ENCODE assay signal across 8 cellular contexts in the genomic region with DNA sequence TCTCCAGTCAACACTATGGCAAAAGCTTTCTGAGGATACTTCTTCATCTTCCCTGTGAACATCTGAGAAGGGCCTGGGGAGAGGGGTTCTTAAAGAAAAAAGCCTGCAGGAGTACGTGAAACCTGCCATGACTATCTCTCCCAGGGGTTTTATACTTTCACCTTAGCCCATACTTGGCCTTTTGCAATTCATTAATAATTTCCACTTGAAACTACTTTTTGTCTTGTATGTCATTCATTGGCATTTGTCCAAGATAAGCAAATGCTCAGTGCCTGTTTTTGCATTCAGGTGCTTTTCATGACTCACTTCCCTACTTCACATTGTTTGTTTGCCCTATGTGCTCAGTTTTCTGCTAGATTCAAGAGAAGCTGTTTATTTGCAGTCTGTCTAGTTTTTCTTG.
A peak's percentile ranks its signal among the peaks of the same experiment; 100 is the strongest.
DNase-seq lines count a peak whose midpoint lies in the region; ATAC-seq, FAIRE-seq and TF ChIP-seq lines count a peak whose summit lies in the region.

No MANE protein-coding gene starts in this region.

- peak; percentile 81 for ATAC-seq in GM18867 (IDR thresholded peaks at IDR 0.05; ENCODE audit: unreplicated experiment)
- peak; percentile 88 for ATAC-seq in HG02678 (IDR thresholded peaks at IDR 0.05; ENCODE audit: unreplicated experiment)
- peak; percentile 59 for ATAC-seq in stimulated activated naive CD8-positive, alpha-beta T cell treated with anti-CD3 and anti-CD28 coated beads, Interleukin-15, Interleukin-2, amounts not matched to agents 100 U/mL and 50 U/mL, for 24 hours

- no peak for FAIRE-seq in bronchial epithelial cell (lab: Jason Lieb, UNC)

- TF ChIP-seq CTCF in bronchial epithelial cell (IDR thresholded peaks at IDR 0.05; ENCODE audit: insufficient read depth, low read length, severe bottlenecking) = no peak
- no peak for TF ChIP-seq CTCF in progenitor cell of endocrine pancreas (IDR thresholded peaks at IDR 0.05; ENCODE audit: unreplicated experiment)

- no peak overlapping the region for H3K4me3 Mint-ChIP-seq in progenitor cell of endocrine pancreas (ENCODE audit: low read depth)

- peaks cover 6% of the 10 kb centered on the region for H3K4me1 Mint-ChIP-seq in progenitor cell of endocrine pancreas (ENCODE audit: low read depth)

- H3K36me3 ChIP-seq in bronchial epithelial cell (ENCODE audit: control insufficient read depth, insufficient read depth, low read length) = no peaks in the 10 kb centered on the region

- H3K36me3 Mint-ChIP-seq in progenitor cell of endocrine pancreas (ENCODE audit: insufficient read depth) = peaks cover 9% of the 10 kb centered on the region

- H3K4me3 ChIP-seq in bronchial epithelial cell (ENCODE audit: low read depth, low read length) = no peak overlapping the region

- no peaks in the 10 kb centered on the region for H3K27me3 Mint-ChIP-seq in progenitor cell of endocrine pancreas

- DNase-seq in NCI-H1436 (lab: John Stamatoyannopoulos, UW) = peak; percentile 88
- DNase-seq in bronchial epithelial cell (ENCODE audit: low read depth) = peak; percentile 99
- DNase-seq in stimulated activated naive CD8-positive, alpha-beta T cell treated with anti-CD3 and anti-CD28 coated beads, Interleukin-15, Interleukin-2, amounts not matched to agents 100 U/mL and 50 U/mL, for 24 hours = no peak
- DNase-seq in stimulated activated CD4-positive, alpha-beta T cell treated with anti-CD3 and anti-CD28 coated beads, Interleukin-4, amount 100 ng/mL, for 24 hours = no peak
- DNase-seq in GOT3 (lab: John Stamatoyannopoulos, UW) = no peak
- DNase-seq in progenitor cell of endocrine pancreas (ENCODE audit: low spot score, unreplicated experiment) = no peak

- peaks cover 17% of the 10 kb centered on the region for H3K9me3 Mint-ChIP-seq in progenitor cell of endocrine pancreas (ENCODE audit: low read depth)

- no peak overlapping the region for H3K27ac Mint-ChIP-seq in progenitor cell of endocrine pancreas

- H3K27me3 ChIP-seq in bronchial epithelial cell (ENCODE audit: control insufficient read depth, insufficient read depth, low read length) = no peaks in the 10 kb centered on the region

Comparison
In these comparisons a context has a peak if more than half of its experiments do, and no peak if none do; other contexts are left out.
1. DNase-seq: peak in NCI-H1436 (single experiment) and bronchial epithelial cell (single experiment); none in stimulated activated naive CD8-positive, alpha-beta T cell treated with anti-CD3 and anti-CD28 coated beads, Interleukin-15, Interleukin-2, amounts not matched to agents 100 U/mL and 50 U/mL, for 24 hours (single experiment), stimulated activated CD4-positive, alpha-beta T cell treated with anti-CD3 and anti-CD28 coated beads, Interleukin-4, amount 100 ng/mL, for 24 hours (single experiment), GOT3 (single experiment) and progenitor cell of endocrine pancreas (single experiment).
2. Peak in every context shown above with its lines, with median percentiles within 50 percentile points of each other: ATAC-seq.